Comparison of ENCODE assay signal across 1 cellular context in genomic region chr22:20166703-20167102, GRCh38.
TF ChIP-seq lines count a peak whose summit lies in the region.

No MANE protein-coding gene starts in this region.

TF ChIP-seq in K562, 482 proteins besides CTCF, POLR2A, EP300 and RAD21 (continued from another document):
- TF ChIP-seq ZNF639 (CRISPR knock-in tag; conservative IDR thresholded peaks at IDR 0.05 in 1 of 2, IDR thresholded peaks at IDR 0.05 in 1 of 2) = 0 out of 4 replicates have a peak, but pooled peaks of 1 of the 2 experiments have one; percentile 4
- TF ChIP-seq FOXA3 (CRISPR knock-in tag; conservative IDR thresholded peaks at IDR 0.05 in 1 of 2, IDR thresholded peaks at IDR 0.05 in 1 of 2) = no peak
- no peak for TF ChIP-seq ZNF717 (CRISPR knock-in tag; IDR thresholded peaks at IDR 0.05)
- no peak for TF ChIP-seq BCOR (IDR thresholded peaks at IDR 0.05)
- peak; percentile 50; the same call in 1 of the 2 replicates for TF ChIP-seq ZNF184 (CRISPR knock-in tag; IDR thresholded peaks at IDR 0.05)
- no peak for TF ChIP-seq ZNF551 (CRISPR knock-in tag; IDR thresholded peaks at IDR 0.05)
- TF ChIP-seq ZNF764 (CRISPR knock-in tag; IDR thresholded peaks at IDR 0.05; ENCODE audit: low read depth) = no peak
- no peak for TF ChIP-seq ZNF507 (tag; conservative IDR thresholded peaks at IDR 0.05)
- TF ChIP-seq SETDB1 (IDR thresholded peaks at IDR 0.05; ENCODE audit: low read length) = no peak
- TF ChIP-seq ERF (CRISPR knock-in tag; IDR thresholded peaks at IDR 0.05) = no peak
- peak; percentile 54; the same call in 1 of the 2 replicates for TF ChIP-seq MED1 (CRISPR knock-in tag; IDR thresholded peaks at IDR 0.05; ENCODE audit: borderline replicate concordance)
- TF ChIP-seq RBM17 (IDR thresholded peaks at IDR 0.05; ENCODE audit: borderline replicate concordance, low read depth, low read length) = no peak
- TF ChIP-seq ZBTB8A (IDR thresholded peaks at IDR 0.05; ENCODE audit: partially characterized antibody) = no peak
- no peak for TF ChIP-seq BCLAF1 (IDR thresholded peaks at IDR 0.05; ENCODE audit: borderline replicate concordance in 1 of 2, control insufficient read depth in 1 of 2, low read depth in 2 of 2, low read length in 1 of 2)
- no peak for TF ChIP-seq RBM14 (IDR thresholded peaks at IDR 0.05; ENCODE audit: borderline replicate concordance, insufficient read depth, low read depth, low read length)
- no peak for TF ChIP-seq ZBTB40 (IDR thresholded peaks at IDR 0.05)
- no peak for TF ChIP-seq ZBTB40 (CRISPR knock-in tag; IDR thresholded peaks at IDR 0.05)
- 0 out of 2 replicates have a peak, but pooled peaks have one; percentile 37 for TF ChIP-seq E2F4 (CRISPR knock-in tag; IDR thresholded peaks at IDR 0.05; ENCODE audit: low read depth)
- no peak for TF ChIP-seq PML (IDR thresholded peaks at IDR 0.05; ENCODE audit: low read length)
- TF ChIP-seq ZNF644 (tag; IDR thresholded peaks at IDR 0.05; ENCODE audit: low read depth) = no peak
- no peak for TF ChIP-seq PBX2 (CRISPR knock-in tag; IDR thresholded peaks at IDR 0.05; ENCODE audit: low read depth)
- no peak for TF ChIP-seq PBX2 (tag; conservative IDR thresholded peaks at IDR 0.05; ENCODE audit: low read depth)
- TF ChIP-seq SFPQ (IDR thresholded peaks at IDR 0.05; ENCODE audit: low read depth, low read length) = no peak
- no peak for TF ChIP-seq CSDE1 (IDR thresholded peaks at IDR 0.05)
- TF ChIP-seq SP2 (IDR thresholded peaks at IDR 0.05; ENCODE audit: extremely low read depth, low read depth, low read length, poor library complexity, severe bottlenecking) = no peak
- TF ChIP-seq U2AF2 (optimal IDR thresholded peaks at IDR 0.05; ENCODE audit: low read depth, low read length) = no peak
- no peak for TF ChIP-seq TEAD2 (tag; IDR thresholded peaks at IDR 0.05)
- no peak for TF ChIP-seq L3MBTL2 (IDR thresholded peaks at IDR 0.05)
- no peak for TF ChIP-seq MEIS2 (IDR thresholded peaks at IDR 0.05; ENCODE audit: partially characterized antibody)
- no peak for TF ChIP-seq SMARCA5 (IDR thresholded peaks at IDR 0.05)
- no peak for TF ChIP-seq SIX5 (IDR thresholded peaks at IDR 0.05; ENCODE audit: borderline replicate concordance in 1 of 2, insufficient read depth in 1 of 2, low read depth in 1 of 2, low read length in 2 of 2)
- TF ChIP-seq ARID3B (CRISPR knock-in tag; IDR thresholded peaks at IDR 0.05; ENCODE audit: borderline replicate concordance) = no peak
- TF ChIP-seq CBX3 (IDR thresholded peaks at IDR 0.05; ENCODE audit: borderline replicate concordance in 1 of 2, low read length in 2 of 2) = no peak
- TF ChIP-seq MAFG (tag; conservative IDR thresholded peaks at IDR 0.05) = no peak
- no peak for TF ChIP-seq GTF2A2 (tag; IDR thresholded peaks at IDR 0.05)
- no peak for TF ChIP-seq FOXP1 (CRISPR knock-in tag; IDR thresholded peaks at IDR 0.05)
- no peak for TF ChIP-seq ATF3 (IDR thresholded peaks at IDR 0.05)
- no peak for TF ChIP-seq ATF3 (CRISPR knock-in tag; conservative IDR thresholded peaks at IDR 0.05)
TF ChIP-seq in K562: peak in this region for 8.
